ENCODE assay signal across 8 cellular contexts in the genomic region with DNA sequence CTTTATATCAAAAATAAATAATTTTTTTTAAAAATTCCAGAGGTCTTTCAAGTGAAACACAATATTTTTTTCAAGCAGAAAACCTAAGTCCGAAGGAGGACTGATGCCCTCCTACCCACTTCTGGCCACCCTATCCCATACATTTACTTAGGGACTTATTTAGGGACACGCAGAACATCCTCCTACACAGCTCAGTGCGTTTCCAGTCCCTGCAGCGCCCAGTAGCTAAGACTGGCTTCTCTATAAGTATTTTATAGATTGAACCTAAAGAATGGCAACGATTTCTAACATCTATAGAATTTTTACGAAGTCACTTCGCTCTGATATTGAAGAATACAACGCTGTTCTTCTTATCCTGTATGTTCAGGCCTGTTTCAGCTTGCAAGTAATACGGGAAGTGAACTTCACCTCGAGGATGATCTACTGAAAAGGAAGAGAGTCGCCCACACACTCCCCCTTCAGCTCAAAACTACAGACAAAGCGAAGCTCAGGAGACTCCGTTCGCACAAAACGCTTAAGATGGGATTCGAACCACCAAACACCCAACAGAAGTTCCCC. TPM values are rescaled to one million over a fixed set of nuclear protein-coding genes. Genes with fewer than 3 reads are reported as not detected.
DNase-seq lines count a peak whose midpoint lies in the region; ATAC-seq and TF ChIP-seq lines count a peak whose summit lies in the region.

No MANE protein-coding gene starts in this region.

- H3K27ac ChIP-seq in ascending aorta, result no peak overlapping the region

- H3K36me3 Mint-ChIP-seq in stimulated activated naive CD8-positive, alpha-beta T cell treated with anti-CD3 and anti-CD28 coated beads, Interleukin-15, Interleukin-2, amounts not matched to agents 100 ng/mL and 50 ng/mL, for 24 hours (ENCODE audit: low read depth), result peaks cover 21% of the 10 kb centered on the region
- H3K36me3 Mint-ChIP-seq in memory B cell, result peaks cover 6% of the 10 kb centered on the region

- H3K36me3 ChIP-seq in ascending aorta, result peaks cover 13 to 24% of the 10 kb centered on the region in 2 donors

- H3K4me1 ChIP-seq in ascending aorta, result peaks cover 0 to 8% of the 10 kb centered on the region in 2 donors

- no peaks in the 10 kb centered on the region for H3K9me3 Mint-ChIP-seq in stimulated activated naive CD8-positive, alpha-beta T cell treated with anti-CD3 and anti-CD28 coated beads, Interleukin-15, Interleukin-2, amounts not matched to agents 100 ng/mL and 50 ng/mL, for 24 hours
- no peaks in the 10 kb centered on the region for H3K9me3 Mint-ChIP-seq in memory B cell

- H3K27me3 Mint-ChIP-seq in stimulated activated naive CD8-positive, alpha-beta T cell treated with anti-CD3 and anti-CD28 coated beads, Interleukin-15, Interleukin-2, amounts not matched to agents 100 ng/mL and 50 ng/mL, for 24 hours, result no peaks in the 10 kb centered on the region
- H3K27me3 Mint-ChIP-seq in memory B cell, result no peaks in the 10 kb centered on the region

- H3K9me3 ChIP-seq in ascending aorta, result no peaks in the 10 kb centered on the region

- no peak for ATAC-seq in stimulated activated naive CD8-positive, alpha-beta T cell treated with anti-CD3 and anti-CD28 coated beads, Interleukin-15, Interleukin-2, amounts not matched to agents 100 U/mL and 50 U/mL, for 24 hours
- ATAC-seq in memory B cell (ENCODE audit: low read depth) (no peak), HG02852 (IDR thresholded peaks at IDR 0.05; ENCODE audit: unreplicated experiment) (no peak)

- peak overlapping the region; percentile 65 to 98 for H3K4me3 ChIP-seq in ascending aorta

- no peak for DNase-seq in stimulated activated naive CD8-positive, alpha-beta T cell treated with anti-CD3 and anti-CD28 coated beads, Interleukin-15, Interleukin-2, amounts not matched to agents 100 U/mL and 50 U/mL, for 24 hours
- DNase-seq in ascending aorta (ENCODE audit: low spot score in 2 of 2) (no peak), memory B cell (ENCODE audit: low spot score in 2 of 2) (no peak), NCI-H345 treated with DMSO at 0.1 percent for 48 hours (lab: John Stamatoyannopoulos, UW; ENCODE audit: unreplicated experiment) (no peak), putamen (ENCODE audit: low spot score) (no peak), NCI-H345 (lab: John Stamatoyannopoulos, UW) (no peak)

- TF ChIP-seq CTCF in ascending aorta (IDR thresholded peaks at IDR 0.05), result no peak

- H3K4me1 Mint-ChIP-seq in stimulated activated naive CD8-positive, alpha-beta T cell treated with anti-CD3 and anti-CD28 coated beads, Interleukin-15, Interleukin-2, amounts not matched to agents 100 ng/mL and 50 ng/mL, for 24 hours (ENCODE audit: low read depth), result peaks cover 25% of the 10 kb centered on the region
- H3K4me1 Mint-ChIP-seq in memory B cell, result peaks cover 16% of the 10 kb centered on the region

- intact Hi-C loops in ascending aorta (cut with DNase I), result loop anchor here (1.0 kb wide), 2 partner anchors 29 to 290 kb away; no protein-coding TSS in a partner anchor

- peak overlapping the region; percentile 89 for H3K27ac Mint-ChIP-seq in stimulated activated naive CD8-positive, alpha-beta T cell treated with anti-CD3 and anti-CD28 coated beads, Interleukin-15, Interleukin-2, amounts not matched to agents 100 ng/mL and 50 ng/mL, for 24 hours
- peak overlapping the region; percentile 85 for H3K27ac Mint-ChIP-seq in memory B cell

- H3K4me3 Mint-ChIP-seq in stimulated activated naive CD8-positive, alpha-beta T cell treated with anti-CD3 and anti-CD28 coated beads, Interleukin-15, Interleukin-2, amounts not matched to agents 100 ng/mL and 50 ng/mL, for 24 hours, result peak overlapping the region; percentile 89
- H3K4me3 Mint-ChIP-seq in memory B cell, result peak overlapping the region; percentile 87

- H3K27me3 ChIP-seq in ascending aorta, result no peaks in the 10 kb centered on the region

RNA-seq across cellular contexts. Expression of a gene that starts 0.3 kb away (rescaled TPM):
- 1.3 TPM for total RNA-seq in ascending aorta

RNA-seq across cellular contexts. Expression of a gene that starts 0.6 kb away (rescaled TPM):
- total RNA-seq in ascending aorta, result 0.85 TPM

RNA-seq across cellular contexts. Expression of a gene that starts 31.2 kb away (rescaled TPM):
- 10.7 TPM for total RNA-seq in ascending aorta

RNA-seq across cellular contexts. Expression of a gene that starts 59.1 kb away (rescaled TPM):
- total RNA-seq in ascending aorta, result 158 TPM
